ENCODE assay signal across 9 cellular contexts in genomic region chr10:62016477-62017140, GRCh38.
A peak's percentile ranks its signal among the peaks of the same experiment; 100 is the strongest.
DNase-seq lines count a peak whose midpoint lies in the region; ATAC-seq and TF ChIP-seq lines count a peak whose summit lies in the region.
"Had no signal": no experiment of that assay in that cellular context is flagged by ENCODE, and none has a peak within 500 bp of the region (broad histone marks: within the 10 kb centered on the region; RNA-seq: fewer than 3 reads in every experiment).

No MANE protein-coding gene starts in this region.

- TF ChIP-seq CTCF in IMR-90 (conservative IDR thresholded peaks at IDR 0.05; ENCODE audit: low read depth, low read length) (no peak), GM10266 (IDR thresholded peaks at IDR 0.05; ENCODE audit: control insufficient read depth, insufficient read depth, low read depth, missing control alignments) (no peak), GM23338 (conservative IDR thresholded peaks at IDR 0.05; ENCODE audit: low read depth in 2 of 2) (no peak)

- H2BK15ac ChIP-seq in IMR-90 (ENCODE audit: low read depth, low read length): no peak overlapping the region

- H3K4me3 ChIP-seq in CD4-positive, CD25-positive, alpha-beta regulatory T cell (ENCODE audit: low read depth, low read length): peak overlapping the region; percentile 49
- H3K4me3 ChIP-seq in IMR-90 (ENCODE audit: insufficient read depth, low read depth, low read length) (no peak overlapping the region), GM23338 (no peak overlapping the region)

- peak; percentile 66 to 78 for ATAC-seq in CD4-positive, CD25-positive, alpha-beta regulatory T cell (ENCODE audit: low read depth in 2 of 2)
- peak; percentile 51 for ATAC-seq in GM19468 (IDR thresholded peaks at IDR 0.05; ENCODE audit: extremely low read depth, unreplicated experiment)
- ATAC-seq in IMR-90 (ENCODE audit: low read depth): peak; percentile 61
- peak; percentile 57 for ATAC-seq in left ventricle myocardium superior
- ATAC-seq in GM23338: no peak

- H2BK20ac ChIP-seq in IMR-90 (ENCODE audit: low read depth, low read length): no peak overlapping the region

- no peak overlapping the region for H2AK5ac ChIP-seq in IMR-90 (ENCODE audit: low read depth, low read length)

- peak overlapping the region; percentile 42 to 76 (median 54) for H3K4me3 Mint-ChIP-seq in CD4-positive, CD25-positive, alpha-beta regulatory T cell
- H3K4me3 Mint-ChIP-seq in GM23338: no peak overlapping the region
- H3K4me3 Mint-ChIP-seq: activated naive CD8-positive, alpha-beta T cell had no signal

- TF ChIP-seq RAD21 in IMR-90 (IDR thresholded peaks at IDR 0.05; ENCODE audit: low read length): no peak

- no peak overlapping the region for H3K9ac ChIP-seq in IMR-90 (ENCODE audit: low read depth, low read length)

- H3K27me3 ChIP-seq in CD4-positive, CD25-positive, alpha-beta regulatory T cell (ENCODE audit: control insufficient read depth, insufficient read depth, low read length): no peaks in the 10 kb centered on the region
- H3K27me3 ChIP-seq in IMR-90 (ENCODE audit: control insufficient read depth, insufficient read depth, low read length) (no peaks in the 10 kb centered on the region), GM23338 (ENCODE audit: insufficient read depth) (no peaks in the 10 kb centered on the region)

- H2BK120ac ChIP-seq in IMR-90 (ENCODE audit: low read depth, low read length): no peak overlapping the region

- intact Hi-C loops in IMR-90 (cut with micrococcal nuclease) (no loop called here), left ventricle myocardium superior (cut with micrococcal nuclease) (no loop called here)

- H2AK9ac ChIP-seq in IMR-90 (replicated peaks; ENCODE audit: low read depth, low read length, poor library complexity): no peak overlapping the region

- H4K20me1 ChIP-seq in IMR-90 (ENCODE audit: insufficient read depth, low read length) (peaks cover 8% of the 10 kb centered on the region), GM23338 (replicated peaks; ENCODE audit: insufficient read depth) (no peaks in the 10 kb centered on the region)

- H3K79me2 ChIP-seq in GM23338 (replicated peaks; ENCODE audit: insufficient read depth): no peaks in the 10 kb centered on the region

- no peaks in the 10 kb centered on the region for H3K9me3 ChIP-seq in CD4-positive, CD25-positive, alpha-beta regulatory T cell (ENCODE audit: control insufficient read depth in 2 of 2, low read length in 2 of 2)
- no peaks in the 10 kb centered on the region for H3K9me3 ChIP-seq in IMR-90 (ENCODE audit: control insufficient read depth, insufficient read depth, low read length)

- WGBS in IMR-90 (ENCODE audit: extremely low coverage in 2 of 2, insufficient read length in 1 of 2), 2 experiments: no CpG with 5 or more reads among the region's 4 CpGs

- no peak overlapping the region for H4K8ac ChIP-seq in IMR-90 (ENCODE audit: low read depth in 2 of 2, low read length in 2 of 2)

- dilution Hi-C loops in IMR-90 (cut with HindIII; ENCODE audit: low sequenced_read_pairs, unreplicated experiment): no loop called here

- no peaks in the 10 kb centered on the region for H3K27me3 Mint-ChIP-seq in CD4-positive, CD25-positive, alpha-beta regulatory T cell
- no peaks in the 10 kb centered on the region for H3K27me3 Mint-ChIP-seq in GM23338 (ENCODE audit: insufficient read depth, low read depth, poor library complexity)
- H3K27me3 Mint-ChIP-seq: activated naive CD8-positive, alpha-beta T cell had no signal

- H3K14ac ChIP-seq in IMR-90 (replicated peaks; ENCODE audit: low read depth, low read length): 0 out of 2 replicates have a peak overlapping the region, but pooled peaks have one; percentile 8

- peak in 2 of 3 donors; percentile 36 to 42 for DNase-seq in CD4-positive, CD25-positive, alpha-beta regulatory T cell
- DNase-seq in IMR-90: peak; percentile 42
- DNase-seq in left ventricle myocardium superior: no peak
- no peak for DNase-seq in NCI-H526 treated with DMSO at 0.1 percent for 48 hours (lab: John Stamatoyannopoulos, UW)
- no peak for DNase-seq in activated CD8-positive, alpha-beta memory T cell treated with anti-CD3 and anti-CD28 coated beads, Interleukin-2, amount 50 U/mL, for 4 hours
- DNase-seq in GM10266 (ENCODE audit: extremely low spot score): no peak
- no peak for DNase-seq in GM23338 (ENCODE audit: low spot score)

- CTCF ChIA-PET in IMR-90 (lab: Yijun Ruan, JAX): no interaction called here

- H3K9me1 ChIP-seq in IMR-90 (ENCODE audit: insufficient read depth, low read length): peaks cover 12% of the 10 kb centered on the region

- H3K56ac ChIP-seq in IMR-90 (ENCODE audit: extremely low read depth, insufficient read depth, low read length): no peak overlapping the region

- H3K79me1 ChIP-seq in IMR-90 (ENCODE audit: low read depth in 1 of 2, low read length in 2 of 2): peaks cover 35 to 64% of the 10 kb centered on the region in 2 experiments

- peak overlapping the region; percentile 4; the same call in 1 of the 2 replicates for H4K5ac ChIP-seq in IMR-90 (ENCODE audit: low read depth, low read length)

- H3K4me2 ChIP-seq in IMR-90 (ENCODE audit: low read depth, low read length): peak overlapping the region; percentile 47; the same call in 1 of the 2 replicates
- H3K4me2 ChIP-seq in GM23338: no peak overlapping the region

- peaks cover 49 to 80% (median 66%) of the 10 kb centered on the region in 4 donors for H3K4me1 Mint-ChIP-seq in CD4-positive, CD25-positive, alpha-beta regulatory T cell
- H3K4me1 Mint-ChIP-seq in GM23338: peaks cover 28% of the 10 kb centered on the region

- POLR2A ChIA-PET in IMR-90 (lab: Charles Lee; ENCODE audit: unreplicated experiment): no interaction called here

- no peaks in the 10 kb centered on the region for H3K9me2 ChIP-seq in GM23338 (ENCODE audit: insufficient read depth)

- H3K27ac ChIP-seq in CD4-positive, CD25-positive, alpha-beta regulatory T cell (ENCODE audit: insufficient read depth, low read length, poor library complexity, severe bottlenecking): no peak overlapping the region
- H3K27ac ChIP-seq in IMR-90 (ENCODE audit: insufficient read depth, low read length): peak overlapping the region; percentile 79; the same call in 1 of the 2 replicates
- no peak overlapping the region for H3K27ac ChIP-seq in GM23338 (ENCODE audit: low read depth)

- H3K23ac ChIP-seq in IMR-90 (ENCODE audit: low read depth, low read length): no peak overlapping the region

- H3K4ac ChIP-seq in IMR-90 (ENCODE audit: low read depth, low read length): 0 out of 2 replicates have a peak overlapping the region, but pooled peaks have one; percentile 5

- H3K36me3 Mint-ChIP-seq in CD4-positive, CD25-positive, alpha-beta regulatory T cell: peaks cover 31% of the 10 kb centered on the region
- H3K36me3 Mint-ChIP-seq in GM23338 (ENCODE audit: low read depth): no peaks in the 10 kb centered on the region

- peaks cover 0 to 2% (median 0%) of the 10 kb centered on the region in 7 donors for H3K9me3 Mint-ChIP-seq in CD4-positive, CD25-positive, alpha-beta regulatory T cell
- H3K9me3 Mint-ChIP-seq in GM23338: no peaks in the 10 kb centered on the region

- BruUV-seq in IMR-90 (replicated peaks; lab: Mats Ljungman, UMichigan): no TSS peak

- peak overlapping the region; percentile 67 to 86 (median 83) for H3K27ac Mint-ChIP-seq in CD4-positive, CD25-positive, alpha-beta regulatory T cell
- H3K27ac Mint-ChIP-seq in GM23338: no peak overlapping the region

- peak overlapping the region; percentile 42 for H3K18ac ChIP-seq in IMR-90 (ENCODE audit: low read depth, low read length)

- no peak for TF ChIP-seq POLR2A in IMR-90 (IDR thresholded peaks at IDR 0.05; ENCODE audit: low read depth, low read length)

- H2AFZ ChIP-seq in IMR-90 (replicated peaks; ENCODE audit: low read length, poor library complexity) (no peak overlapping the region), GM23338 (no peak overlapping the region)

- H3F3A ChIP-seq in GM23338 (replicated peaks; ENCODE audit: low read depth): no peaks in the 10 kb centered on the region

- H3K36me3 ChIP-seq in CD4-positive, CD25-positive, alpha-beta regulatory T cell (ENCODE audit: control insufficient read depth, insufficient read depth, low read length): peaks cover 11% of the 10 kb centered on the region
- peaks cover 13% of the 10 kb centered on the region for H3K36me3 ChIP-seq in IMR-90 (ENCODE audit: control insufficient read depth, insufficient read depth, low read length)
- no peaks in the 10 kb centered on the region for H3K36me3 ChIP-seq in GM23338 (ENCODE audit: insufficient read depth)

- no peak overlapping the region; the same call in 1 of the 2 replicates for H4K91ac ChIP-seq in IMR-90 (ENCODE audit: insufficient read depth, low read depth, low read length)

- peaks cover 55% of the 10 kb centered on the region for H3K4me1 ChIP-seq in CD4-positive, CD25-positive, alpha-beta regulatory T cell (ENCODE audit: control insufficient read depth, insufficient read depth, low read length, poor library complexity, severe bottlenecking)
- H3K4me1 ChIP-seq in IMR-90 (ENCODE audit: control insufficient read depth, insufficient read depth, low read length) (peaks cover 27% of the 10 kb centered on the region), GM23338 (ENCODE audit: insufficient read depth) (peaks cover 32% of the 10 kb centered on the region)

- in situ Hi-C loops in IMR-90 (cut with MboI; ENCODE audit: low sequenced_read_pairs): no loop called here

- H2BK5ac ChIP-seq in IMR-90 (ENCODE audit: low read depth, low read length, poor library complexity, severe bottlenecking): peak overlapping the region; percentile 69

TF ChIP-seq in IMR-90, 13 proteins besides CTCF, POLR2A, EP300 and RAD21 (continues in another document):
- TF ChIP-seq MXI1 (IDR thresholded peaks at IDR 0.05; ENCODE audit: borderline replicate concordance, low read depth, low read length): no peak
- no peak for TF ChIP-seq SMC3 (IDR thresholded peaks at IDR 0.05; ENCODE audit: low read depth, low read length)
- no peak for TF ChIP-seq FOS (IDR thresholded peaks at IDR 0.05; ENCODE audit: low read depth, low read length)
- TF ChIP-seq NFE2L2 (IDR thresholded peaks at IDR 0.05; ENCODE audit: low read depth, low read length): no peak

TF ChIP-seq in GM23338, 12 proteins besides CTCF, POLR2A, EP300 and RAD21 (continues in another document):
- TF ChIP-seq NANOG (IDR thresholded peaks at IDR 0.05; ENCODE audit: borderline replicate concordance): no peak
- no peak for TF ChIP-seq POLR2AphosphoS5 (IDR thresholded peaks at IDR 0.05; ENCODE audit: low read depth)
- TF ChIP-seq CREB1 (CRISPR knock-in tag; IDR thresholded peaks at IDR 0.05; ENCODE audit: low read depth): no peak

Comparison
In these comparisons a context has a peak if more than half of its experiments do, and no peak if none do; other contexts are left out.
1. DNase-seq: peak in CD4-positive, CD25-positive, alpha-beta regulatory T cell (2 of 3) and IMR-90 (single experiment); none in left ventricle myocardium superior (single experiment), NCI-H526 treated with DMSO at 0.1 percent for 48 hours (single experiment), activated CD8-positive, alpha-beta memory T cell treated with anti-CD3 and anti-CD28 coated beads, Interleukin-2, amount 50 U/mL, for 4 hours (single experiment), GM10266 (single experiment) and GM23338 (single experiment).